ENCODE assay signal across 8 cellular contexts in genomic region chr2:137467246-137467862, GRCh38.
DNase-seq lines count a peak whose midpoint lies in the region; ATAC-seq and TF ChIP-seq lines count a peak whose summit lies in the region.

No MANE protein-coding gene starts in this region.

- H3K4me3 Mint-ChIP-seq in H9 (no peak overlapping the region), immature natural killer cell (no peak overlapping the region)

- H3K36me3 Mint-ChIP-seq in H9 (ENCODE audit: insufficient read depth in 1 of 3, low read depth in 3 of 3) (no peaks in the 10 kb centered on the region), immature natural killer cell (no peaks in the 10 kb centered on the region)

- H3K9me3 Mint-ChIP-seq in H9: no peaks in the 10 kb centered on the region
- peaks cover 0 to 12% (median 5%) of the 10 kb centered on the region in 6 donors for H3K9me3 Mint-ChIP-seq in immature natural killer cell

- no peak overlapping the region for H3K27ac ChIP-seq in H9 (ENCODE audit: insufficient read length, low read depth, low read length)
- no peak overlapping the region for H3K27ac ChIP-seq in hepatocyte
- no peak overlapping the region for H3K27ac ChIP-seq in thoracic aorta

- no peak overlapping the region for H2AK5ac ChIP-seq in H9 (ENCODE audit: insufficient read length, low read length)

- H3K4me3 ChIP-seq in hepatocyte (no peak overlapping the region), thoracic aorta (no peak overlapping the region)

- H2BK15ac ChIP-seq in H9 (ENCODE audit: low read depth, low read length): no peak overlapping the region

- no peak overlapping the region for H3K9ac ChIP-seq in H9 (ENCODE audit: extremely low read depth, insufficient read length, low read length)

- no peaks in the 10 kb centered on the region for H3K27me3 ChIP-seq in H9 (ENCODE audit: insufficient read depth, low read length)
- no peaks in the 10 kb centered on the region for H3K27me3 ChIP-seq in hepatocyte
- no peaks in the 10 kb centered on the region for H3K27me3 ChIP-seq in thoracic aorta (replicated peaks; ENCODE audit: insufficient read depth)

- no peak overlapping the region for H3K14ac ChIP-seq in H9 (ENCODE audit: insufficient read depth, low read length)

- H3K4me2 ChIP-seq in H9 (ENCODE audit: insufficient read depth, insufficient read length, low read length) (no peak overlapping the region), hepatocyte (no peak overlapping the region)

- no peak for ATAC-seq in thoracic aorta (ENCODE audit: insufficient number of reproducible peaks, low FRiP score, low read depth)

- H3K9me3 ChIP-seq in H9 (ENCODE audit: control insufficient read depth, low read depth, low read length): no peaks in the 10 kb centered on the region
- no peaks in the 10 kb centered on the region for H3K9me3 ChIP-seq in hepatocyte (ENCODE audit: low read depth)
- H3K9me3 ChIP-seq in thoracic aorta: no peaks in the 10 kb centered on the region

- H2BK20ac ChIP-seq in H9 (ENCODE audit: low read depth, low read length, poor library complexity, severe bottlenecking): no peak overlapping the region

- no peak overlapping the region for H3K56ac ChIP-seq in H9 (ENCODE audit: insufficient read length, low read depth, low read length)

- no peak overlapping the region for H3K18ac ChIP-seq in H9 (ENCODE audit: insufficient read length, low read depth, low read length)

- H4K8ac ChIP-seq in H9 (replicated peaks; ENCODE audit: insufficient read length, low read depth, low read length): no peak overlapping the region

- no peak overlapping the region for H3T11ph ChIP-seq in H9 (ENCODE audit: low read length)

- no peaks in the 10 kb centered on the region for H3K23me2 ChIP-seq in H9 (ENCODE audit: insufficient read length, low read depth, low read length, poor library complexity, severe bottlenecking)

- H4K5ac ChIP-seq in H9 (ENCODE audit: insufficient read length, low read depth, low read length): no peak overlapping the region

- H2AFZ ChIP-seq in H9 (ENCODE audit: low read length): no peak overlapping the region
- no peak overlapping the region for H2AFZ ChIP-seq in hepatocyte

- H2BK120ac ChIP-seq in H9 (ENCODE audit: low read depth, low read length, poor library complexity, severe bottlenecking): no peak overlapping the region

- H3K4me1 Mint-ChIP-seq in H9 (peaks cover 7 to 10% of the 10 kb centered on the region in 2 experiments), immature natural killer cell (no peaks in the 10 kb centered on the region)

- H3K36me3 ChIP-seq in hepatocyte (replicated peaks; ENCODE audit: insufficient read depth, low read depth): no peaks in the 10 kb centered on the region
- H3K36me3 ChIP-seq in thoracic aorta: no peaks in the 10 kb centered on the region

- no peak overlapping the region for H3K27ac Mint-ChIP-seq in H9
- no peak overlapping the region for H3K27ac Mint-ChIP-seq in immature natural killer cell

- H4K20me1 ChIP-seq in H9 (ENCODE audit: control insufficient read depth, insufficient read depth, insufficient read length) (no peaks in the 10 kb centered on the region), hepatocyte (ENCODE audit: insufficient read depth, poor library complexity, severe bottlenecking) (no peaks in the 10 kb centered on the region)

- peak; percentile 9 for DNase-seq in stimulated activated CD4-positive, alpha-beta T cell treated with anti-CD3 and anti-CD28 coated beads, Interleukin-15, amount 100 ng/mL, for 24 hours
- no peak for DNase-seq in stimulated activated CD4-positive, alpha-beta T cell treated with anti-CD3 and anti-CD28 coated beads, Interleukin-4, amount 100 ng/mL, for 4 hours
- DNase-seq in H9 (peak; percentile 57), LHCN-M2 (ENCODE audit: low read depth) (peak; percentile 2), SW480 (ENCODE audit: low spot score) (peak; percentile 36), hepatocyte (ENCODE audit: low spot score) (peak; percentile 67), thoracic aorta (ENCODE audit: low spot score) (no peak), immature natural killer cell (no peak)

- H3K79me2 ChIP-seq in H9 (ENCODE audit: insufficient read depth, low read length) (no peaks in the 10 kb centered on the region), hepatocyte (no peaks in the 10 kb centered on the region)

- no peak overlapping the region for H4K91ac ChIP-seq in H9 (ENCODE audit: insufficient read length, low read depth, low read length)

- no CpG with 5 or more reads among the region's 3 CpGs for WGBS in H9 (ENCODE audit: extremely low coverage, insufficient read length, low lambda C conversion rate)
- WGBS in hepatocyte (ENCODE audit: low lambda C conversion rate, missing lambda C conversion rate): 28% methylated on average over 3 of the region's 3 CpGs

- H3K27me3 Mint-ChIP-seq in H9 (ENCODE audit: low read depth): no peaks in the 10 kb centered on the region
- H3K27me3 Mint-ChIP-seq in immature natural killer cell (ENCODE audit: low read depth in 3 of 3): no peaks in the 10 kb centered on the region

- no peaks in the 10 kb centered on the region for H3K9me2 ChIP-seq in hepatocyte (replicated peaks; ENCODE audit: insufficient read depth)

- H2BK5ac ChIP-seq in H9 (ENCODE audit: insufficient read length, low read length): no peak overlapping the region

- H3K4me1 ChIP-seq in H9 (ENCODE audit: insufficient read depth, low read length) (no peaks in the 10 kb centered on the region; the same call in 1 of the 2 replicates), hepatocyte (ENCODE audit: insufficient read depth) (no peaks in the 10 kb centered on the region), thoracic aorta (ENCODE audit: control insufficient read depth in 1 of 2, low read depth in 2 of 2) (no peaks in the 10 kb centered on the region)

- H3K4ac ChIP-seq in H9 (ENCODE audit: low read depth, low read length): no peak overlapping the region

- H3K79me1 ChIP-seq in H9 (ENCODE audit: insufficient read depth, low read depth, low read length, poor library complexity, severe bottlenecking): no peaks in the 10 kb centered on the region

- H3K23ac ChIP-seq in H9 (ENCODE audit: insufficient read length, low read depth, low read length): no peak overlapping the region

- H2BK12ac ChIP-seq in H9 (ENCODE audit: insufficient read length, low read depth, low read length): no peak overlapping the region

- TF ChIP-seq CTCF in H9 (conservative IDR thresholded peaks at IDR 0.05) (peak; percentile 83), hepatocyte (IDR thresholded peaks at IDR 0.05; ENCODE audit: poor library complexity) (peak; percentile 59), thoracic aorta (IDR thresholded peaks at IDR 0.05) (peak; percentile 32)

Comparison
In these comparisons a context has a peak if more than half of its experiments do, and no peak if none do; other contexts are left out.
1. DNase-seq: peak in stimulated activated CD4-positive, alpha-beta T cell treated with anti-CD3 and anti-CD28 coated beads, Interleukin-15, amount 100 ng/mL, for 24 hours (single experiment), H9 (single experiment), LHCN-M2 (single experiment), SW480 (single experiment) and hepatocyte (single experiment); none in stimulated activated CD4-positive, alpha-beta T cell treated with anti-CD3 and anti-CD28 coated beads, Interleukin-4, amount 100 ng/mL, for 4 hours (0 of 2), thoracic aorta (single experiment) and immature natural killer cell (0 of 3).
2. CTCF ChIP-seq: peak in every context shown above with its lines; median percentile 83 in H9; 59 in hepatocyte; 32 in thoracic aorta.